8 cellular contexts compared by ENCODE assay signal in the genomic region with DNA sequence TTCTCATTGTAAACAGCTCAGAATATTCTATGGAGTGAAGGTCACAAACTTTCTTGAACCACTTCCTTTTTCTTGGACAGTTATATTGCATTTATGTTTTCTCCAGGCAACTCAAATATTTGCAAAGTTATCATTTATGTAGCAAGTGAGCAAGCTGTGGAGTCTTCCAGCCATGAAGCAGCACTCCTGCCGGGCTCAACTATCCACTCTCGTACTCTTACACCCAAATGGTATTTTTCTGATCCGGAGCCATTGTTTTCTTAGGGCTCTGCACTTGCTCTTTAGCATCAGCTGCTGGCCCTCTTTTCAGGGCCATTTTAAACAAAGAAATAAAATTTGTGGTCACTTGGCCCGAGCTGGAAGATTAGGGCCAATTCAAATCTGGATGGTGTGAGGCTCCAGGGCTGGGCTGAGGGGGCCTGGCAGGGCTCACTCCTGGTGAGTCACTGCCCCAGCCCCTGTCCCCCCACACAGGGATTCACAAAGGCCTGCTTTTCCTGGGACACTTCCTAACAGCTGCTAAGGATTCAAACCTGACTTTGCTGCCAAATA. TPM values are rescaled to one million over a fixed set of nuclear protein-coding genes. Genes with fewer than 3 reads are reported as not detected.
DNase-seq lines count a peak whose midpoint lies in the region; ATAC-seq and TF ChIP-seq lines count a peak whose summit lies in the region.

No MANE protein-coding gene starts in this region.

- H3K27me3 ChIP-seq in CD4-positive, alpha-beta T cell (ENCODE audit: control insufficient read depth, insufficient read depth, low read length) = no peaks in the 10 kb centered on the region
- peaks cover 0 to 5% (median 0%) of the 10 kb centered on the region in 4 donors for H3K27me3 ChIP-seq in esophagus muscularis mucosa
- no peaks in the 10 kb centered on the region for H3K27me3 ChIP-seq in neural progenitor cell
- no peaks in the 10 kb centered on the region for H3K27me3 ChIP-seq in HAP-1 (ENCODE audit: low read depth)

- WGBS in esophagus muscularis mucosa = 28% methylated on average over 4 of the region's 4 CpGs

- no peak overlapping the region for H3K9ac ChIP-seq in neural progenitor cell

- TF ChIP-seq EP300 in esophagus muscularis mucosa (IDR thresholded peaks at IDR 0.05) = no peak

- no peak for ATAC-seq in CD4-positive, alpha-beta T cell (ENCODE audit: poor library complexity)
- no peak for ATAC-seq in HG02852 (IDR thresholded peaks at IDR 0.05; ENCODE audit: unreplicated experiment)

- POLR2A ChIA-PET in CD4-positive, alpha-beta T cell (lab: Charles Lee) = interaction anchor here (0.7 to 2.2 kb wide), 7 partner anchors 10 to 35 kb away, joined by 3 to 13 read pairs (median 4); partner anchors contain the start of gene SYNE3

- CTCF ChIA-PET in CD4-positive, alpha-beta T cell (lab: Charles Lee) = interaction anchor here (1.1 kb wide), 3 partner anchors 18 to 32 kb away, joined by 3 to 4 read pairs (median 3); no protein-coding TSS in a partner anchor

- intact Hi-C loops in CD4-positive, alpha-beta T cell (cut with DNase I, micrococcal nuclease) = loop anchor here in 1 of 2 experiments (5.0 kb wide), 1 partner anchor 34 kb away; no protein-coding TSS in a partner anchor
- intact Hi-C loops in esophagus muscularis mucosa (cut with DNase I) = no loop called here

- peaks cover 81% of the 10 kb centered on the region for H3K4me1 Mint-ChIP-seq in CD4-positive, alpha-beta T cell (ENCODE audit: low read depth)
- peaks cover 43% of the 10 kb centered on the region for H3K4me1 Mint-ChIP-seq in neural progenitor cell

- H3F3A ChIP-seq in neural progenitor cell (ENCODE audit: low read depth) = no peaks in the 10 kb centered on the region

- in situ Hi-C loops in HAP-1 (cut with MboI; ENCODE audit: low sequenced_read_pairs) = no loop called here

- no peak for DNase-seq in CD4-positive, alpha-beta T cell
- DNase-seq in NCI-H446 treated with DMSO at 0.1 percent for 48 hours (lab: John Stamatoyannopoulos, UW) (peak; percentile 46), esophagus muscularis mucosa (ENCODE audit: extremely low spot score) (no peak), neural progenitor cell (ENCODE audit: low spot score) (no peak), hippocampal formation (lab: John Stamatoyannopoulos, UW) (no peak), HAP-1 (ENCODE audit: low spot score in 2 of 2) (no peak), NCI-H69 (lab: John Stamatoyannopoulos, UW) (no peak)

- no peak overlapping the region for H3K27ac ChIP-seq in CD4-positive, alpha-beta T cell (ENCODE audit: low read depth, low read length)
- H3K27ac ChIP-seq in esophagus muscularis mucosa (replicated peaks in 1 of 4) (peak overlapping the region; percentile 4 to 60 (median 37)), neural progenitor cell (no peak overlapping the region)

- no peaks in the 10 kb centered on the region for H3K9me3 ChIP-seq in CD4-positive, alpha-beta T cell (ENCODE audit: control insufficient read depth, low read length)
- H3K9me3 ChIP-seq in esophagus muscularis mucosa (no peaks in the 10 kb centered on the region), neural progenitor cell (ENCODE audit: low read depth) (no peaks in the 10 kb centered on the region), HAP-1 (no peaks in the 10 kb centered on the region)

- H3K4me1 ChIP-seq in esophagus muscularis mucosa (peaks cover 38 to 78% (median 67%) of the 10 kb centered on the region in 4 donors), neural progenitor cell (peaks cover 6% of the 10 kb centered on the region), HAP-1 (no peaks in the 10 kb centered on the region)

- TF ChIP-seq POLR2A in esophagus muscularis mucosa (IDR thresholded peaks at IDR 0.05; ENCODE audit: low read depth) = no peak

- H4K20me1 ChIP-seq in neural progenitor cell (ENCODE audit: low read depth) = no peaks in the 10 kb centered on the region

- H3K79me2 ChIP-seq in neural progenitor cell (ENCODE audit: low read depth) = no peaks in the 10 kb centered on the region

- H3K36me3 ChIP-seq in esophagus muscularis mucosa = no peaks in the 10 kb centered on the region
- H3K36me3 ChIP-seq in neural progenitor cell = no peaks in the 10 kb centered on the region
- H3K36me3 ChIP-seq in HAP-1 (replicated peaks) = no peaks in the 10 kb centered on the region

- peak overlapping the region; percentile 23 for H3K4me3 Mint-ChIP-seq in CD4-positive, alpha-beta T cell
- no peak overlapping the region for H3K4me3 Mint-ChIP-seq in neural progenitor cell

- H3K4me3 ChIP-seq in esophagus muscularis mucosa (no peak overlapping the region), neural progenitor cell (no peak overlapping the region), HAP-1 (no peak overlapping the region)

- no peak overlapping the region for H3K4me2 ChIP-seq in neural progenitor cell

- H3K27me3 Mint-ChIP-seq in CD4-positive, alpha-beta T cell = no peaks in the 10 kb centered on the region
- peaks cover 18% of the 10 kb centered on the region for H3K27me3 Mint-ChIP-seq in neural progenitor cell (ENCODE audit: insufficient read depth, low read depth)

- H3K27ac Mint-ChIP-seq in CD4-positive, alpha-beta T cell = peak overlapping the region; percentile 68
- peak overlapping the region; percentile 40 for H3K27ac Mint-ChIP-seq in neural progenitor cell

- H2AFZ ChIP-seq in neural progenitor cell (replicated peaks) = no peak overlapping the region

- no peaks in the 10 kb centered on the region for H3K9me3 Mint-ChIP-seq in CD4-positive, alpha-beta T cell
- H3K9me3 Mint-ChIP-seq in neural progenitor cell = peaks cover 2% of the 10 kb centered on the region

- H3K36me3 Mint-ChIP-seq in CD4-positive, alpha-beta T cell (ENCODE audit: low read depth) = peaks cover 24% of the 10 kb centered on the region
- no peaks in the 10 kb centered on the region for H3K36me3 Mint-ChIP-seq in neural progenitor cell

- no peak for TF ChIP-seq CTCF in CD4-positive, alpha-beta T cell (IDR thresholded peaks at IDR 0.05)
- TF ChIP-seq CTCF in esophagus muscularis mucosa (IDR thresholded peaks at IDR 0.05) = no peak
- no peak for TF ChIP-seq CTCF in neural progenitor cell (IDR thresholded peaks at IDR 0.05)

RNA-seq across cellular contexts. Expression of gene SYNE3, which starts 19.7 kb away (rescaled TPM):
- 10 to 100 TPM; 29.4 to 31.4 TPM for total RNA-seq in CD4-positive, alpha-beta T cell
- total RNA-seq in esophagus muscularis mucosa (10 to 100 TPM; 14.4 to 18.7 (median 16.6) TPM), neural progenitor cell (ENCODE audit: low replicate concordance) (0.03 and 0.06 TPM in 2 replicates)

RNA-seq across cellular contexts. Expression of gene GLRX5, which starts 38.1 kb away (rescaled TPM):
- 10 to 100 TPM; 11.3 to 11.9 TPM for total RNA-seq in CD4-positive, alpha-beta T cell
- total RNA-seq in esophagus muscularis mucosa (10 to 100 TPM; 34.3 to 51.5 (median 43.5) TPM), neural progenitor cell (ENCODE audit: low replicate concordance) (71.8 and 99.9 TPM in 2 replicates)

Comparison
In these comparisons a context has a peak if more than half of its experiments do, and no peak if none do; other contexts are left out.
1. H3K27ac ChIP-seq: peak in esophagus muscularis mucosa (4 of 4); none in CD4-positive, alpha-beta T cell (single experiment) and neural progenitor cell (single experiment).
2. RNA of gene SYNE3, which starts 19.7 kb away (total RNA-seq): 29.4 to 31.4 TPM in CD4-positive, alpha-beta T cell and 14.4 to 18.7 TPM in esophagus muscularis mucosa; 0.03 to 0.06 TPM in neural progenitor cell; every median in the first group is over 10 times any median in the second.